Comparison of ENCODE assay signal across 8 cellular contexts in the genomic region with DNA sequence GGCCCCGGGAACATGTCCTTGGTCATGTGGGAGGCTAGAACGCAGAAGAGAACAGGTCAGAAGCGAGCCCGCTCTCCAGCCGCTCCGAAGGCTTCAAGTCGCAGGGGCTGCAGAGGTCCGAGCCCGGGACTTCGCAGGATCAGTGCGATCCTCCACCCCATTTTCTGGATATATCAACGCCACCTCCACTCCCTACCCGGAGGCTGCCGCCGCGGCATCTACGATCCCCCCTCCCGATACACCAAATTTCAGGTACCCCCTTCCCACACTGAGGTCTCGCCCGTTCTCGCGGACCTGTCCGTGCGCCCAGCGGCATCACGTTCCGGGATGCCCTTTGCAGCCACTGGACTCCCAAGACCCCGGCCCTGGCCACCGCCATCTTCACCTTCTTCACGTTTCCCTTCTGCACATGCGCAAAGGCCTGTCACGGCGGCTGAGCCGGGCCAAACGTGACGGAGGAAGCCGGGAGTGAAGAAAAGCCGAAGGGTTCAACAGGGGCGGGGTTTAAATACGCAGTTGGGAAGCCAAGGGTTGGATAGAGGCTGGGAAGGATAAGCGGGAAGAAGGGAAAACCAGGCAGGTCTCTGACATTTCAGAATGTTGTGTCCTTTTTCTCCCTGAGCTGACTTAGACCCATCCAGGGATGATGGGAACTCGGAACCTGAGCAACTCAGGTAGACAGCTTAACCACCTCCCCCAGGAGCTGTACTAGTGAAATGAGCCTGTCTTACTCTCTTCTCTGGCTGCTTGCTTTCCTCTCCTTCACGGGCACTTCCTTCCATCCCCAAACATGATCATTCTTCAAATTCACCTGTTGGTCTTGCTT.
A peak's percentile ranks its signal among the peaks of the same experiment; 100 is the strongest.
DNase-seq lines count a peak whose midpoint lies in the region; ATAC-seq and TF ChIP-seq lines count a peak whose summit lies in the region.

NDUFB8 (minus strand) TSS at position 399 of the 826 bp plus-strand sequence; CDS start at position 379, 20 bp downstream.

- ATAC-seq in HG03342 (IDR thresholded peaks at IDR 0.05; ENCODE audit: unreplicated experiment) (peak; percentile 58), GM18498 (IDR thresholded peaks at IDR 0.05; ENCODE audit: unreplicated experiment) (no peak)

- TF ChIP-seq POLR2A in GM15510 (IDR thresholded peaks at IDR 0.05; ENCODE audit: borderline replicate concordance, extremely low read depth, insufficient read length) = peak; percentile 83

- DNase-seq in NCI-H69 (lab: John Stamatoyannopoulos, UW) = peak; percentile 89
- peak; percentile 92 for DNase-seq in activated CD4-positive, alpha-beta T cell treated with anti-CD3 and anti-CD28 coated beads for 48 hours
- DNase-seq in choroid plexus epithelial cell (ENCODE audit: low read depth) = peak; percentile 82
- peak; percentile 79 to 84 (median 82) for DNase-seq in stimulated activated CD4-positive, alpha-beta T cell treated with anti-CD3 and anti-CD28 coated beads, Interleukin-1b, Interleukin-23, amount 100 ng/mL, for 24 hours (ENCODE audit: low read depth in 4 of 4, low spot score in 1 of 4)

- TF ChIP-seq CTCF in choroid plexus epithelial cell (conservative IDR thresholded peaks at IDR 0.05; ENCODE audit: low read depth, low read length) = no peak

- H3K4me3 ChIP-seq in choroid plexus epithelial cell (ENCODE audit: low read depth, low read length) = peak within 1 kb of the TSS; percentile 81

- H3K27ac ChIP-seq in layer of hippocampus (ENCODE audit: low read depth, low read length) = peak within 1 kb of the TSS; percentile 80

- H3K27me3 ChIP-seq in layer of hippocampus (ENCODE audit: control insufficient read depth, insufficient read depth, low read length) = no peaks in the 10 kb centered on the region
